ENCODE assay signal across 20 cellular contexts in the genomic region with DNA sequence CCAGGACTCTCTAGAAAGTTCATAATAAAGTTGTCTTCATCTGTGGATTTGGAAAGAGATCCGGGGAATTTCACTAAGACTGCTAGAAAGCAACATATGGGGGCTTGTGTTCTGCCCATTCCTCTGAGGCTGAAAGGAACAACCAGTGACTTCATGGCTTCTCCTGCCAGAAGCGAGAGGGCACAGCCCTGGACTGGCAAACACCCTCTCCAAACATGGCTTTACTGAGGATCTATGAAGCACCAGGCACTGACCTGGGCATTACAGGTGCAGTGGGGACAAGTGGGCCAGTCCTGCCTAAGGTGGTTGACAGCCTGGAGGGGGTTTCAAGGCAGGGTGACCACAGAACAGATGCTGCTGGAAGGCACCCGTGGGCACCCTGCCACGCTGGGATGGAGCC.
"Had no signal": no experiment of that assay in that cellular context is flagged by ENCODE, and none has a peak within 500 bp of the region (broad histone marks: within the 10 kb centered on the region; RNA-seq: fewer than 3 reads in every experiment).

No MANE protein-coding gene starts in this region.

- DNase-seq: KBM-7, NCI-H1048, NCI-H1105, NCI-H1417, NCI-H1436 treated with DMSO at 0.1 percent for 48 hours, NCI-H1694, NCI-H187 treated with DMSO at 0.1 percent for 48 hours, NCI-H2029 treated with DMSO at 0.1 percent for 48 hours, NCI-H2107, NCI-H2227 treated with DMSO at 0.1 percent for 48 hours, NCI-H524, NCI-H748 treated with DMSO at 0.1 percent for 48 hours, Right ventricle myocardium superior, RPMI8226, SIG-M5 had no signal

- H3K36me3 ChIP-seq: SJSA1 had no signal

- H3K27ac ChIP-seq: HL-60, SJSA1, SK-N-MC had no signal

- FAIRE-seq: HTR-8/SVneo, RCC 7860 had no signal

- H3K9me3 ChIP-seq: SJSA1 had no signal

- H3K4me1 ChIP-seq: SJSA1 had no signal

- H3K27me3 ChIP-seq: SJSA1 had no signal

- H3K4me3 ChIP-seq: SJSA1, SK-N-MC had no signal
